Comparison of ENCODE assay signal across 11 cellular contexts in genomic region chr4:156109943-156110925, GRCh38.
DNase-seq lines count a peak whose midpoint lies in the region; ATAC-seq and TF ChIP-seq lines count a peak whose summit lies in the region.
"Had no signal": no experiment of that assay in that cellular context is flagged by ENCODE, and none has a peak within 500 bp of the region (broad histone marks: within the 10 kb centered on the region; RNA-seq: fewer than 3 reads in every experiment).

No MANE protein-coding gene starts in this region.

- H3F3A ChIP-seq in GM23248 (ENCODE audit: insufficient read depth): peaks cover 5% of the 10 kb centered on the region; the same call in 1 of the 2 replicates

- H3K4me1 Mint-ChIP-seq in glutamatergic neuron (ENCODE audit: low read depth, unreplicated experiment) (no peaks in the 10 kb centered on the region), immature natural killer cell (no peaks in the 10 kb centered on the region)
- H3K4me1 Mint-ChIP-seq: activated naive CD4-positive, alpha-beta T cell treated with anti-CD3 and anti-CD28 coated beads, Interleukin-2, amount 50 U/mL, for 24 hours; memory B cell had no signal

- ATAC-seq in RWPE2 (ENCODE audit: low read depth): peak; percentile 93
- ATAC-seq: Panc1 had no signal

- H3K9ac ChIP-seq in GM23248: no peak overlapping the region

- H3K27me3 Mint-ChIP-seq in glutamatergic neuron (ENCODE audit: unreplicated experiment) (peaks cover 2% of the 10 kb centered on the region), immature natural killer cell (ENCODE audit: low read depth in 3 of 3) (no peaks in the 10 kb centered on the region)
- H3K27me3 Mint-ChIP-seq: activated naive CD4-positive, alpha-beta T cell treated with anti-CD3 and anti-CD28 coated beads, Interleukin-2, amount 50 U/mL, for 24 hours had no signal

- H3K4me3 ChIP-seq in GM23248 (no peak overlapping the region), RWPE2 (ENCODE audit: severe bottlenecking) (no peak overlapping the region), SJCRH30 (no peak overlapping the region)

- no peaks in the 10 kb centered on the region for H3K9me3 ChIP-seq in GM23248 (ENCODE audit: low read depth)
- no peaks in the 10 kb centered on the region for H3K9me3 ChIP-seq in RWPE2 (ENCODE audit: severe bottlenecking)
- H3K9me3 ChIP-seq in SJCRH30 (replicated peaks): no peaks in the 10 kb centered on the region

- H3K27ac ChIP-seq in 22Rv1 (no peak overlapping the region), GM23248 (no peak overlapping the region), RWPE2 (ENCODE audit: poor library complexity, severe bottlenecking) (peak overlapping the region; percentile 74), SJCRH30 (no peak overlapping the region)

- H4K20me1 ChIP-seq in GM23248 (ENCODE audit: insufficient read depth): no peaks in the 10 kb centered on the region

- 39 to 42% methylated on average over 11 of the region's 11 CpGs for WGBS in GM23248 (ENCODE audit: low coverage in 1 of 2, low lambda C conversion rate in 2 of 2, missing lambda C conversion rate in 2 of 2), 2 experiments

- H3K9me3 Mint-ChIP-seq in glutamatergic neuron (ENCODE audit: unreplicated experiment): no peaks in the 10 kb centered on the region
- peaks cover 0 to 5% (median 2%) of the 10 kb centered on the region in 6 donors for H3K9me3 Mint-ChIP-seq in immature natural killer cell
- H3K9me3 Mint-ChIP-seq: activated naive CD4-positive, alpha-beta T cell treated with anti-CD3 and anti-CD28 coated beads, Interleukin-2, amount 50 U/mL, for 24 hours had no signal

- H3K36me3 Mint-ChIP-seq in glutamatergic neuron (ENCODE audit: unreplicated experiment): no peaks in the 10 kb centered on the region
- no peaks in the 10 kb centered on the region for H3K36me3 Mint-ChIP-seq in immature natural killer cell
- H3K36me3 Mint-ChIP-seq: activated naive CD4-positive, alpha-beta T cell treated with anti-CD3 and anti-CD28 coated beads, Interleukin-2, amount 50 U/mL, for 24 hours; memory B cell had no signal

- H3K4me1 ChIP-seq in GM23248 (ENCODE audit: insufficient read depth): peaks cover 15% of the 10 kb centered on the region
- peaks cover 26% of the 10 kb centered on the region for H3K4me1 ChIP-seq in RWPE2 (ENCODE audit: insufficient read depth, poor library complexity, severe bottlenecking)
- peaks cover 15% of the 10 kb centered on the region for H3K4me1 ChIP-seq in SJCRH30

- no peak overlapping the region for H3K4me3 Mint-ChIP-seq in glutamatergic neuron (ENCODE audit: unreplicated experiment)
- H3K4me3 Mint-ChIP-seq in immature natural killer cell: no peak overlapping the region
- H3K4me3 Mint-ChIP-seq: activated naive CD4-positive, alpha-beta T cell treated with anti-CD3 and anti-CD28 coated beads, Interleukin-2, amount 50 U/mL, for 24 hours; memory B cell had no signal

- DNase-seq in GM23248 (peak; percentile 70), RWPE2 (ENCODE audit: low spot score) (peak; percentile 41), glutamatergic neuron (peak; percentile 34), NCI-H1048 (lab: John Stamatoyannopoulos, UW) (no peak), SJCRH30 (no peak), immature natural killer cell (no peak)
- no peak for DNase-seq in activated T-cell treated with anti-CD3 and anti-CD28 coated beads, Interleukin-2, amount 50 U/mL, for 1 hour

- peak; percentile 10; the same call in 1 of the 2 replicates for TF ChIP-seq CTCF in 22Rv1 (IDR thresholded peaks at IDR 0.05)
- no peak for TF ChIP-seq CTCF in RWPE2 (IDR thresholded peaks at IDR 0.05; ENCODE audit: poor library complexity, severe bottlenecking)
- TF ChIP-seq CTCF in glutamatergic neuron (IDR thresholded peaks at IDR 0.05; ENCODE audit: partially characterized antibody, unreplicated experiment): no peak

- H3K27ac Mint-ChIP-seq in glutamatergic neuron (ENCODE audit: unreplicated experiment) (no peak overlapping the region), immature natural killer cell (no peak overlapping the region)
- H3K27ac Mint-ChIP-seq: activated naive CD4-positive, alpha-beta T cell treated with anti-CD3 and anti-CD28 coated beads, Interleukin-2, amount 50 U/mL, for 24 hours; memory B cell had no signal

- H3K9me2 ChIP-seq in GM23248 (ENCODE audit: insufficient read depth): no peaks in the 10 kb centered on the region

- H3K79me2 ChIP-seq in GM23248 (ENCODE audit: insufficient read depth): no peaks in the 10 kb centered on the region

- in situ Hi-C loops in GM23248 (cut with MboI): no loop called here

- H3K36me3 ChIP-seq in GM23248 (ENCODE audit: low read depth) (no peaks in the 10 kb centered on the region), RWPE2 (ENCODE audit: low read depth) (no peaks in the 10 kb centered on the region), SJCRH30 (no peaks in the 10 kb centered on the region)

- no peaks in the 10 kb centered on the region for H3K27me3 ChIP-seq in GM23248 (replicated peaks; ENCODE audit: insufficient read depth)
- no peaks in the 10 kb centered on the region for H3K27me3 ChIP-seq in RWPE2 (ENCODE audit: insufficient read depth, poor library complexity, severe bottlenecking)
- no peaks in the 10 kb centered on the region for H3K27me3 ChIP-seq in SJCRH30

- H2AFZ ChIP-seq in GM23248: peak overlapping the region; percentile 43

- no peak overlapping the region for H3K4me2 ChIP-seq in GM23248 (ENCODE audit: unreplicated experiment)

Comparison
In these comparisons a context has a peak if more than half of its experiments do, and no peak if none do; other contexts are left out.
1. DNase-seq: peak in GM23248 (single experiment), RWPE2 (single experiment) and glutamatergic neuron (single experiment); none in NCI-H1048 (single experiment), activated T-cell treated with anti-CD3 and anti-CD28 coated beads, Interleukin-2, amount 50 U/mL, for 1 hour (single experiment), SJCRH30 (0 of 2) and immature natural killer cell (0 of 3).